ENCODE assay signal across 18 cellular contexts in the genomic region with DNA sequence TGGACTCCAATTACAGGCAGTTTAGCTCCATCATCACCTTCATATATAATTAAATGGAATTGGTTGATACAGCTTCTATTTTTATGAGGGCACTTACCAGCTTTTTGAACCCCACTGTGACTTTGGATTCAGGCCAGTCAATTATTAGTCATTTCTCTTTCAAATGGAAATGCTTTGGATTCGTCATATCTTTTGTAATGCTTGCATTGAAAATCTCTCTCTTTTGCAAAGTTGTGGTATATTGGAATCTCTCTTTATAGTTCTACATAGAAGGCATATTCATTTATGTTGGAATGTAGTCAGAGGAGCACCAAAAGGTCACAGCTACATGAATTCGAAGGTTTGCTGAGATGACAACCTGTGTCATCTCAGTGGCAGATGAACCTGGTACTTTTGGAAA.
DNase-seq lines count a peak whose midpoint lies in the region; ATAC-seq lines count a peak whose summit lies in the region.
"Had no signal": no experiment of that assay in that cellular context is flagged by ENCODE, and none has a peak within 500 bp of the region (broad histone marks: within the 10 kb centered on the region; RNA-seq: fewer than 3 reads in every experiment).

No MANE protein-coding gene starts in this region.

- peak; percentile 1 for DNase-seq in HPDE6-E6E7 (ENCODE audit: extremely low spot score)
- DNase-seq in NCI-H146 (lab: John Stamatoyannopoulos, UW) = peak; percentile 78
- DNase-seq in SW480 (ENCODE audit: low spot score) = peak; percentile 20
- peak; percentile 79 for DNase-seq in iris pigment epithelial cell (ENCODE audit: low read depth)
- no peak for DNase-seq in AG08396 (ENCODE audit: low spot score)
- no peak for DNase-seq in activated CD4-positive, alpha-beta T cell treated with anti-CD3 and anti-CD28 coated beads for 4 hours
- DNase-seq: activated CD4-positive, alpha-beta T cell treated with anti-CD3 and anti-CD28 coated beads, Interleukin-2, amount 50 U/mL, for 4 hours; activated T-cell treated with anti-CD3 and anti-CD28 coated beads, Interleukin-2, amount 50 U/mL, for 24 hours; caudate nucleus; effector CD8-positive, alpha-beta T cell; H7; NCI-H510A; occipital lobe; stimulated activated CD4-positive, alpha-beta T cell treated with anti-CD3 and anti-CD28 coated beads, Interleukin-4, amount 100 ng/mL, for 4 hours; testis had no signal

- ATAC-seq in GM19452 (IDR thresholded peaks at IDR 0.05; ENCODE audit: unreplicated experiment) (no peak), HG03139 (IDR thresholded peaks at IDR 0.05; ENCODE audit: unreplicated experiment) (no peak)
- ATAC-seq: activated naive CD4-positive, alpha-beta T cell treated with anti-CD3 and anti-CD28 coated beads, Interleukin-2, amount 50 U/mL, for 72 hours had no signal

Comparison
In these comparisons a context has a peak if more than half of its experiments do, and no peak if none do; other contexts are left out.
1. DNase-seq: peak in HPDE6-E6E7 (single experiment), NCI-H146 (single experiment), SW480 (single experiment) and iris pigment epithelial cell (single experiment); none in AG08396 (single experiment) and activated CD4-positive, alpha-beta T cell treated with anti-CD3 and anti-CD28 coated beads for 4 hours (0 of 2).